35 cellular contexts compared by ENCODE assay signal in the genomic region with DNA sequence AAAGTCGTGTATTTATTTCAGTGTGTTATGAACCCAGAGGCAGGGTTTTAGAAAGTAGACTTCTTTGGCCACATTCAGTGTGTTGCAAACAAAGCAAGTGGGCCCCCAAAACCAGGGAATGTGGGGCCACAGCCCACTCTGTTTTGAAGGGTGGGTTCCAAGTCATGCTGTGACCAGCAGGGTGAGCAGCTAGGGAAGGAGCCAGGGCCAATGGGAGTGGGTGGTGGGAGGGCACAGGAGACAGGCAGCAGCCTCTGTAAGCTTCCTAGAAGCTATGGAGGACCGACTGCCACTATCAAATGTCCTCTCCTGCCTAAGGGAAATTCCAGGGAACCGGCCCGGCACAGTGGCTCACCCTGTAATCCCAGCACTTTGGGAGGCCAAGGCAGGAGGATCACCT. TPM values are rescaled to one million over a fixed set of nuclear protein-coding genes. Genes with fewer than 3 reads are reported as not detected.
DNase-seq lines count a peak whose midpoint lies in the region; ATAC-seq, FAIRE-seq and TF ChIP-seq lines count a peak whose summit lies in the region.
"Had no signal": no experiment of that assay in that cellular context is flagged by ENCODE, and none has a peak within 500 bp of the region (broad histone marks: within the 10 kb centered on the region; RNA-seq: fewer than 3 reads in every experiment).

No MANE protein-coding gene starts in this region.

- intact Hi-C loops in right cardiac atrium (cut with DNase I): no loop called here
- intact Hi-C loops in left cardiac atrium (cut with DNase I): no loop called here
- intact Hi-C loops in esophagus muscularis mucosa (cut with DNase I): no loop called here

- DNase-seq in right cardiac atrium (peak in 2 of 3 donors; percentile 16 to 20), left cardiac atrium (no peak), esophagus muscularis mucosa (ENCODE audit: extremely low spot score) (peak; percentile 70), lung (ENCODE audit: low spot score) (peak; percentile 14), urothelium cell line (ENCODE audit: low spot score) (no peak)
- DNase-seq in effector CD4-positive, alpha-beta T cell: no peak
- DNase-seq: 8988T; ACHN; AML-193; BE2C; C1 segment of cervical spinal cord; Caco-2; Calu3; CD4-positive, alpha-beta memory T cell; CD4-positive, alpha-beta T cell; CD4-positive, CD25-positive, alpha-beta regulatory T cell; CD8-positive, alpha-beta memory T cell; CD8-positive, alpha-beta T cell; COR-L47; DMS 273 treated with DMSO at 0.1 percent for 48 hours; DMS153; DMS53; DMS79; DMS79 treated with DMSO at 0.1 percent for 48 hours; DND-41; EL had no signal

- TF ChIP-seq CTCF in esophagus muscularis mucosa (IDR thresholded peaks at IDR 0.05) (no peak), lung (IDR thresholded peaks at IDR 0.05; ENCODE audit: control extremely low read depth, extremely low read depth) (no peak)

- no peaks in the 10 kb centered on the region for H3K4me1 ChIP-seq in right cardiac atrium (ENCODE audit: control insufficient read depth, insufficient read depth, low read length)
- no peaks in the 10 kb centered on the region for H3K4me1 ChIP-seq in esophagus muscularis mucosa
- peaks cover 0 to 2% of the 10 kb centered on the region in 2 donors for H3K4me1 ChIP-seq in lung (ENCODE audit: control insufficient read depth in 2 of 2, insufficient read depth in 2 of 2, low read length in 2 of 2)
- H3K4me1 ChIP-seq: BE2C, Caco-2 had no signal

- FAIRE-seq in urothelium cell line (lab: Jason Lieb, UNC): no peak
- FAIRE-seq: A204.1, A549, D721Med had no signal

- no peak for TF ChIP-seq POLR2A in esophagus muscularis mucosa (IDR thresholded peaks at IDR 0.05; ENCODE audit: low read depth)

- no peak overlapping the region for H3K27ac ChIP-seq in right cardiac atrium (ENCODE audit: low read length)
- H3K27ac ChIP-seq in esophagus muscularis mucosa (replicated peaks in 1 of 4): no peak overlapping the region
- H3K27ac ChIP-seq in lung (ENCODE audit: low read depth in 1 of 2, low read length in 1 of 2): no peak overlapping the region
- H3K27ac ChIP-seq: 22Rv1; A549; BLaER1; BLaER1 treated with 17β-estradiol and CSF1 and Interleukin-3, amounts not matched to agents 10 nM and 100 nM; C4-2B had no signal

- H3K27me3 ChIP-seq in right cardiac atrium (ENCODE audit: control insufficient read depth, insufficient read depth) (no peaks in the 10 kb centered on the region), esophagus muscularis mucosa (no peaks in the 10 kb centered on the region), lung (ENCODE audit: control insufficient read depth, insufficient read depth) (no peaks in the 10 kb centered on the region)
- H3K27me3 ChIP-seq: BE2C; BLaER1; BLaER1 treated with 17β-estradiol and CSF1 and Interleukin-3, amounts not matched to agents 10 nM and 100 nM had no signal

- 82% methylated on average over 4 of the region's 4 CpGs for WGBS in right cardiac atrium
- 94% methylated on average over 4 of the region's 4 CpGs for WGBS in esophagus muscularis mucosa
- WGBS in lung, 2 donors: 89 to 92% methylated on average over 4 of the region's 4 CpGs

- H3K36me3 ChIP-seq in esophagus muscularis mucosa: no peaks in the 10 kb centered on the region
- H3K36me3 ChIP-seq in lung (ENCODE audit: control insufficient read depth in 2 of 2, insufficient read depth in 2 of 2, low read length in 2 of 2): peaks cover 0 to 1% of the 10 kb centered on the region in 2 donors
- H3K36me3 ChIP-seq: BE2C; BLaER1; BLaER1 treated with 17β-estradiol and CSF1 and Interleukin-3, amounts not matched to agents 10 nM and 100 nM had no signal

- H3K9me3 ChIP-seq in right cardiac atrium (ENCODE audit: control insufficient read depth, low read length) (no peaks in the 10 kb centered on the region), esophagus muscularis mucosa (no peaks in the 10 kb centered on the region), lung (ENCODE audit: control insufficient read depth in 2 of 2, insufficient read depth in 1 of 2, low read length in 1 of 2) (peaks cover 0 to 3% of the 10 kb centered on the region in 2 donors)
- H3K9me3 ChIP-seq: A549; BE2C; BLaER1; BLaER1 treated with 17β-estradiol and CSF1 and Interleukin-3, amounts not matched to agents 10 nM and 100 nM; Caco-2 had no signal

- H3K4me3 ChIP-seq in right cardiac atrium (ENCODE audit: low read length) (no peak overlapping the region), esophagus muscularis mucosa (no peak overlapping the region), lung (no peak overlapping the region)
- H3K4me3 ChIP-seq: A549; BLaER1; BLaER1 treated with 17β-estradiol and CSF1 and Interleukin-3, amounts not matched to agents 10 nM and 100 nM had no signal

- TF ChIP-seq EP300 in esophagus muscularis mucosa (IDR thresholded peaks at IDR 0.05): no peak

- ATAC-seq in right cardiac atrium: no peak
- no peak for ATAC-seq in left cardiac atrium
- no peak for ATAC-seq in lung (ENCODE audit: insufficient read depth, low FRiP score)
- ATAC-seq: A549; CD8-positive, alpha-beta T cell had no signal

RNA-seq across cellular contexts. Expression of a gene that starts 50.4 kb away (rescaled TPM):
- total RNA-seq in right cardiac atrium (not detected), left cardiac atrium (under 1 TPM; 0.34 to 0.35 TPM), esophagus muscularis mucosa (1 to 10 TPM in 1 of 4 donors, under 1 TPM in 2, not detected in 1; 0.66 to 5.4 (median 0.71) TPM), lung (1 to 10 TPM in 1 of 2 donors, under 1 TPM in 1; 0.28 to 6.6 TPM)
- polyA plus RNA-seq in right cardiac atrium (0.07 TPM), lung (1 to 10 TPM; 1.2 to 5.6 TPM)
- total RNA-seq: B cell; CD4-positive, alpha-beta memory T cell; CD4-positive, alpha-beta T cell; CD4-positive, CD25-positive, alpha-beta regulatory T cell; CD8-positive, alpha-beta memory T cell; CD8-positive, alpha-beta T cell had no signal
- polyA plus RNA-seq: CD14-positive monocyte; CD4-positive, alpha-beta memory T cell; CD4-positive, CD25-positive, alpha-beta regulatory T cell; CD8-positive, alpha-beta memory T cell had no signal

Comparison
In these comparisons a context has a peak if more than half of its experiments do, and no peak if none do; other contexts are left out.
1. DNase-seq: peak in right cardiac atrium (2 of 3), esophagus muscularis mucosa (single experiment) and lung (single experiment); none in left cardiac atrium (single experiment), effector CD4-positive, alpha-beta T cell (single experiment) and urothelium cell line (single experiment).